In genomic region chr16:30356401-30357084, GRCh38 we compare ENCODE assay signal across 9 cellular contexts. TPM values are rescaled to one million over a fixed set of nuclear protein-coding genes. Genes with fewer than 3 reads are reported as not detected.
DNase-seq lines count a peak whose midpoint lies in the region; ATAC-seq, FAIRE-seq and TF ChIP-seq lines count a peak whose summit lies in the region.
"Had no signal": no experiment of that assay in that cellular context is flagged by ENCODE, and none has a peak within 500 bp of the region (broad histone marks: within the 10 kb centered on the region; RNA-seq: fewer than 3 reads in every experiment).

No MANE protein-coding gene starts in this region.

- peak overlapping the region; percentile 97 to 98 for H3K27ac Mint-ChIP-seq in effector memory CD8-positive, alpha-beta T cell
- peak overlapping the region; percentile 100 for H3K27ac Mint-ChIP-seq in neural crest cell (ENCODE audit: unreplicated experiment)

- no peaks in the 10 kb centered on the region for H3K27me3 Mint-ChIP-seq in effector memory CD8-positive, alpha-beta T cell
- H3K27me3 Mint-ChIP-seq in neural crest cell (ENCODE audit: low read depth) = no peaks in the 10 kb centered on the region

- peaks cover 25 to 27% of the 10 kb centered on the region in 2 donors for H3K4me1 Mint-ChIP-seq in effector memory CD8-positive, alpha-beta T cell (ENCODE audit: low read depth in 2 of 2)
- H3K4me1 Mint-ChIP-seq in neural crest cell = peaks cover 22% of the 10 kb centered on the region

- FAIRE-seq in RCC 7860 (lab: Jason Lieb, UNC) = no peak
- FAIRE-seq: frontal cortex had no signal

- ATAC-seq in effector memory CD8-positive, alpha-beta T cell (replicated peaks) = no peak
- no peak for ATAC-seq in GM21526 (IDR thresholded peaks at IDR 0.05; ENCODE audit: low FRiP score, unreplicated experiment)
- ATAC-seq in GM18517 (IDR thresholded peaks at IDR 0.05; ENCODE audit: unreplicated experiment) = no peak

- peak overlapping the region; percentile 92 to 97 for H3K4me3 Mint-ChIP-seq in effector memory CD8-positive, alpha-beta T cell
- peak overlapping the region; percentile 98 for H3K4me3 Mint-ChIP-seq in neural crest cell

- in situ Hi-C loops in Caki2 (cut with HindIII; ENCODE audit: low pct_unique_long_range_greater_than_20kb, low sequenced_read_pairs) = no loop called here

- H3K9me3 Mint-ChIP-seq in effector memory CD8-positive, alpha-beta T cell = no peaks in the 10 kb centered on the region
- H3K9me3 Mint-ChIP-seq in neural crest cell = no peaks in the 10 kb centered on the region

- DNase-seq in Caki2 (ENCODE audit: low read depth) (peak; percentile 43), NCI-H2029 treated with DMSO at 0.1 percent for 48 hours (lab: John Stamatoyannopoulos, UW) (peak; percentile 52), neural crest cell (ENCODE audit: low read depth, low spot score) (no peak), RCC 7860 (ENCODE audit: low spot score) (no peak), GM19238 (ENCODE audit: insufficient read length, low spot score) (no peak)
- no peak for DNase-seq in effector memory CD8-positive, alpha-beta T cell

- peaks cover 38% of the 10 kb centered on the region for H3K36me3 Mint-ChIP-seq in effector memory CD8-positive, alpha-beta T cell (ENCODE audit: insufficient read depth)
- H3K36me3 Mint-ChIP-seq in neural crest cell (ENCODE audit: low read depth) = peaks cover 3% of the 10 kb centered on the region

- TF ChIP-seq CTCF in neural crest cell (conservative IDR thresholded peaks at IDR 0.05) = no peak

RNA-seq across cellular contexts. Expression of gene CD2BP2, which starts 1.4 kb away (rescaled TPM):
- total RNA-seq in Caki2 (2014; rRNA removed; shearing (Covaris generic); ENCODE audit: low replicate concordance) = 123 and 162 TPM in 2 replicates
- 74.8 and 85.2 TPM in 2 replicates for total RNA-seq in neural crest cell

RNA-seq across cellular contexts. Expression of gene TBC1D10B, which starts 13.8 kb away (rescaled TPM):
- total RNA-seq in Caki2 (2014; rRNA removed; shearing (Covaris generic); ENCODE audit: low replicate concordance) = 39.6 and 56.6 TPM in 2 replicates
- 39.7 and 45.6 TPM in 2 replicates for total RNA-seq in neural crest cell

RNA-seq across cellular contexts. Expression of gene MYL11, which starts 18.1 kb away (rescaled TPM):
- not detected in 2 replicates for total RNA-seq in Caki2 (2014; rRNA removed; shearing (Covaris generic); ENCODE audit: low replicate concordance)
- total RNA-seq in neural crest cell = not detected in 2 replicates
- total RNA-seq: frontal cortex had no signal

RNA-seq across cellular contexts. Expression of gene SEPTIN1, which starts 25.8 kb away (rescaled TPM):
- total RNA-seq in Caki2 (2014; rRNA removed; shearing (Covaris generic); ENCODE audit: low replicate concordance) = not detected in 2 replicates
- 2.3 and 2.9 TPM in 2 replicates for total RNA-seq in neural crest cell
- total RNA-seq: frontal cortex had no signal

RNA-seq across cellular contexts. Expression of gene ZNF48, which starts 38.7 kb away (rescaled TPM):
- 34.6 and 35.6 TPM in 2 replicates for total RNA-seq in Caki2 (2014; rRNA removed; shearing (Covaris generic); ENCODE audit: low replicate concordance)
- total RNA-seq in neural crest cell = 59.9 and 60.9 TPM in 2 replicates

Comparison
In these comparisons a context has a peak if more than half of its experiments do, and no peak if none do; other contexts are left out.
1. DNase-seq: peak in Caki2 (single experiment) and NCI-H2029 treated with DMSO at 0.1 percent for 48 hours (single experiment); none in effector memory CD8-positive, alpha-beta T cell (0 of 3), neural crest cell (single experiment), RCC 7860 (single experiment) and GM19238 (single experiment).